20 cellular contexts compared by ENCODE assay signal in genomic region chr7:20862554-20862953, GRCh38.
"Had no signal": no experiment of that assay in that cellular context is flagged by ENCODE, and none has a peak within 500 bp of the region (broad histone marks: within the 10 kb centered on the region; RNA-seq: fewer than 3 reads in every experiment).

No MANE protein-coding gene starts in this region.

- H3K36me3 ChIP-seq: colonic mucosa, gastrocnemius medialis, left ventricle myocardium inferior, lower lobe of right lung, neural progenitor cell, ovary, right atrium auricular region had no signal

- H3K36me3 Mint-ChIP-seq: immature natural killer cell; memory B cell; natural killer cell treated with Interleukin-12 subunit alpha and Interleukin-12 subunit beta and Interleukin-15 and Interleukin-18, amount 100 ng/mL, for 72 hours; neural progenitor cell had no signal

- H3K4me3 Mint-ChIP-seq: immature natural killer cell; memory B cell; natural killer cell treated with Interleukin-12 subunit alpha and Interleukin-12 subunit beta and Interleukin-15 and Interleukin-18, amount 100 ng/mL, for 72 hours; neural progenitor cell had no signal

- H3K9me3 Mint-ChIP-seq: memory B cell; natural killer cell treated with Interleukin-12 subunit alpha and Interleukin-12 subunit beta and Interleukin-15 and Interleukin-18, amount 100 ng/mL, for 72 hours; neural progenitor cell had no signal

- H3K4me2 ChIP-seq: neural progenitor cell had no signal

- H3K4me1 ChIP-seq: colonic mucosa, gastrocnemius medialis, left ventricle myocardium inferior, lower lobe of right lung, neural progenitor cell, right atrium auricular region had no signal

- H3K27ac Mint-ChIP-seq: immature natural killer cell; memory B cell; natural killer cell treated with Interleukin-12 subunit alpha and Interleukin-12 subunit beta and Interleukin-15 and Interleukin-18, amount 100 ng/mL, for 72 hours; neural progenitor cell had no signal

- H3K27ac ChIP-seq: colonic mucosa, gastrocnemius medialis, left ventricle myocardium inferior, lower lobe of right lung, neural progenitor cell, ovary, right atrium auricular region had no signal

- H3K27me3 Mint-ChIP-seq: natural killer cell treated with Interleukin-12 subunit alpha and Interleukin-12 subunit beta and Interleukin-15 and Interleukin-18, amount 100 ng/mL, for 72 hours had no signal

- H3K4me3 ChIP-seq: colonic mucosa, gastrocnemius medialis, left ventricle myocardium inferior, lower lobe of right lung, neural progenitor cell, ovary, right atrium auricular region had no signal

- H2AFZ ChIP-seq: neural progenitor cell had no signal

- ATAC-seq: esophagus mucosa; gastrocnemius medialis; lower lobe of right lung; natural killer cell treated with Interleukin-12 subunit alpha and Interleukin-12 subunit beta and Interleukin-15 and Interleukin-18, amount 100 ng/mL, for 72 hours had no signal

- DNase-seq: colonic mucosa; effector CD8-positive, alpha-beta T cell; gastrocnemius medialis; glutamatergic neuron; immature natural killer cell; left ventricle myocardium inferior; lower lobe of right lung; midbrain; nucleus accumbens; ovary; small intestine; stimulated activated CD4-positive, alpha-beta T cell treated with anti-CD3 and anti-CD28 coated beads, Interleukin-12 subunit alpha, Interleukin-12 subunit beta, amount 100 ng/mL, for 4 hours; stimulated activated CD4-positive, alpha-beta T cell treated with anti-CD3 and anti-CD28 coated beads, Interleukin-2, amount 100 ng/mL, for 48 hours; stimulated activated naive CD4-positive, alpha-beta T cell treated with Interleukin-2 at 50 U/mL for 16 hours; trophoblast cell had no signal

- H3K4me1 Mint-ChIP-seq: immature natural killer cell, memory B cell, neural progenitor cell had no signal

- H3K27me3 ChIP-seq: colonic mucosa, gastrocnemius medialis, neural progenitor cell, ovary, right atrium auricular region had no signal

- H3K9me3 ChIP-seq: colonic mucosa, gastrocnemius medialis, left ventricle myocardium inferior, lower lobe of right lung, ovary, right atrium auricular region had no signal
